ENCODE assay signal across 8 cellular contexts in the genomic region with DNA sequence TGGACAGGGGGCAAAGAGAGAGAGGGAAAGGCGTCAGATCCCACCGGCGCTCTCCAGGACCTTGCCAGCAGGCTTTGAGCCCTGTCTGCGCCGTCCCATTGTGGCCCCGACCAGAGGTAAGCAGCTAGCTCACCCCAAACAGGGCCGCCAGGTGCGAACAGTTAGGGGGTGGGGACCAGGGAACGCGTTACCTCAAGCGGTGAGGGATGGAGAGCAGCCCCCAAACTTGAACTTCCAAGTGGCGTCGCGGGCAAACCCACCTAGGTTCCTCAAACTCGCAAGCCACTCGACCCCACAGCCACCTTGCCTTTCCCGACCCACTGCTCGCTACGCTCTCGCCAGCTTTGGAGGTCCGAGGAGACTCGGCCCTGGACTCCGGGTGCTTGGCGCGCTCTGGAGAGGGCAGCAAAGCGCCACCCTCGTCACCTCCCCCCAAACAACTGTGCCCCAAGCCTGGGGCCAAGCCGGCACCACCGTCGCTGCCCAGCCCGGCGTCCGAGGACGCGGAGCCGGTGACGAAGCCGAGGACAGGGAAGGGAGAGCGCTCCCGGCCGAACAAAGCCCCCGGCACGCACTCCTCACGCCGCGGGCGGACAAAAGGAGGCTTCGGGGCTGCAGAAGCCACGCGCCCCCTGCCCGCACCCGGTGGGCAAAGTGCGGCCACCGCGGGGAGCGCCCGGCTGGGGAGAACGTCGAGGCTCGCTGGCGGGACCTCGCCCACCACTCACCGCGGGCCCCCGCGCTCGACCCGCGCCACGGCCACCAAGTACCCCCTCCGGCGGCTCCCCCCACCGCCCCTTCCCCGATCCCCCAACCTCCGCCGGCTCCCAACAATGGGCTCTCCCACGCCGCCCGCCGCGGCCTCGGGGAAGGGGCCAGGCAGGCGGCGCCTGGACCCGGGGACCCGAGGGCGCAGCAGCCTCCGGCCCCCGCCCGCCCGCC. TPM values are rescaled to one million over a fixed set of nuclear protein-coding genes. Genes with fewer than 3 reads are reported as not detected.
DNase-seq lines count a peak whose midpoint lies in the region; ATAC-seq, FAIRE-seq and TF ChIP-seq lines count a peak whose summit lies in the region.

No MANE protein-coding gene starts in this region.

- CTCF ChIA-PET in K562 (lab: Yijun Ruan, JAX; ENCODE audit: low intra/inter-chr PET ratio): interaction anchor here (0.5 to 5.0 kb wide), 3 partner anchors 83 to 335 kb away, joined by 3 to 34 read pairs (median 4); no protein-coding TSS in a partner anchor

- POLR2A ChIA-PET in K562 (lab: Yijun Ruan, JAX): interaction anchor here (0.5 to 2.9 kb wide), 6 partner anchors 8 to 77 kb away, joined by 3 to 21 read pairs (median 4); no protein-coding TSS in a partner anchor

- peak; percentile 21 to 32 for TF ChIP-seq RAD21 in K562 (CRISPR knock-in tag; conservative IDR thresholded peaks at IDR 0.05 in 1 of 2, IDR thresholded peaks at IDR 0.05 in 1 of 2)

- H4K20me1 ChIP-seq in K562 (replicated peaks; ENCODE audit: control insufficient read depth, insufficient read depth, low read length): peaks cover 26% of the 10 kb centered on the region

- H3K27me3 ChIP-seq in K562 (ENCODE audit: control insufficient read depth in 2 of 2, insufficient read depth in 2 of 2, low read length in 2 of 2) (no peaks in the 10 kb centered on the region), kidney epithelial cell (ENCODE audit: control insufficient read depth, insufficient read depth, low read length) (no peaks in the 10 kb centered on the region)

- H3K4me3 ChIP-seq in NB4 (ENCODE audit: low read depth, low read length) (peak overlapping the region; percentile 58), K562 (peak overlapping the region; percentile 73), kidney epithelial cell (ENCODE audit: low read depth, low read length) (peak overlapping the region; percentile 58)

- DNase-seq in DMS79 treated with DMSO at 0.1 percent for 48 hours (lab: John Stamatoyannopoulos, UW) (peak; percentile 23), DMS79 (lab: John Stamatoyannopoulos, UW) (no peak), NB4 (ENCODE audit: low read depth) (peak; percentile 64), K562 (ENCODE audit: extremely low read depth in 1 of 4, low spot score in 3 of 4) (peak in 3 of 4 experiments; percentile 54 to 64 (median 62)), kidney epithelial cell (ENCODE audit: low read depth) (no peak), NCI-H2171 (lab: John Stamatoyannopoulos, UW) (no peak), foreskin melanocyte (no peak)
- DNase-seq in stimulated activated naive CD8-positive, alpha-beta T cell treated with anti-CD3 and anti-CD28 coated beads, Interleukin-15, amount 100 ng/mL, for 72 hours: peak in 1 of 2 donors; percentile 38

- H3K4me1 ChIP-seq in K562 (replicated peaks in 1 of 2; ENCODE audit: control insufficient read depth in 2 of 2, insufficient read depth in 2 of 2, low read length in 2 of 2): peaks cover 51 to 69% of the 10 kb centered on the region in 2 experiments

- no peaks in the 10 kb centered on the region for H3K9me3 ChIP-seq in K562 (replicated peaks; ENCODE audit: control insufficient read depth, insufficient read depth, low read depth, low read length)

- ATAC-seq in K562: no peak
- no peak for ATAC-seq in stimulated activated naive CD8-positive, alpha-beta T cell treated with anti-CD3 and anti-CD28 coated beads, Interleukin-15, amount 100 ng/mL, for 72 hours

- TF ChIP-seq POLR2A in NB4 (IDR thresholded peaks at IDR 0.05; ENCODE audit: extremely low read depth, insufficient read length) (no peak), K562 (conservative IDR thresholded peaks at IDR 0.05) (no peak)

- H3K36me3 ChIP-seq in K562 (ENCODE audit: control insufficient read depth, insufficient read depth, low read length) (peaks cover 41% of the 10 kb centered on the region), kidney epithelial cell (ENCODE audit: control insufficient read depth, insufficient read depth, low read length) (no peaks in the 10 kb centered on the region)

- H3K27ac Mint-ChIP-seq in stimulated activated naive CD8-positive, alpha-beta T cell treated with anti-CD3 and anti-CD28 coated beads, Interleukin-15, amount 100 ng/mL, for 72 hours: no peak overlapping the region

- peak overlapping the region; percentile 50; the same call in 2 of the 3 replicates for H3K27ac ChIP-seq in K562 (ENCODE audit: extremely low read depth, low read depth, low read length)

- no TSS peak for BruUV-seq in K562 (replicated peaks; lab: Mats Ljungman, UMichigan)

- WGBS in K562 (ENCODE audit: insufficient coverage, low coverage, missing lambda C conversion rate): 2% methylated on average over 70 of the region's 91 CpGs

- no peaks in the 10 kb centered on the region for H3K9me1 ChIP-seq in K562 (ENCODE audit: control insufficient read depth, insufficient read depth, low read length)

- H3K27me3 Mint-ChIP-seq in stimulated activated naive CD8-positive, alpha-beta T cell treated with anti-CD3 and anti-CD28 coated beads, Interleukin-15, amount 100 ng/mL, for 72 hours: no peaks in the 10 kb centered on the region

- no peak for TF ChIP-seq CTCF in NB4 (IDR thresholded peaks at IDR 0.05; ENCODE audit: low read depth, low read length)
- peak in 1 of 3 experiments; percentile 8; a peak in 1 of 6 replicates for TF ChIP-seq CTCF in K562 (IDR thresholded peaks at IDR 0.05 in 2 of 3, conservative IDR thresholded peaks at IDR 0.05 in 1 of 3; ENCODE audit: insufficient read depth in 2 of 3, low read depth in 1 of 3, low read length in 3 of 3)
- no peak for TF ChIP-seq CTCF in kidney epithelial cell (IDR thresholded peaks at IDR 0.05; ENCODE audit: insufficient read depth, low read length, poor library complexity, severe bottlenecking)

- peaks cover 81% of the 10 kb centered on the region for H3K4me1 Mint-ChIP-seq in stimulated activated naive CD8-positive, alpha-beta T cell treated with anti-CD3 and anti-CD28 coated beads, Interleukin-15, amount 100 ng/mL, for 72 hours

- H3K4me3 Mint-ChIP-seq in stimulated activated naive CD8-positive, alpha-beta T cell treated with anti-CD3 and anti-CD28 coated beads, Interleukin-15, amount 100 ng/mL, for 72 hours: peak overlapping the region; percentile 85 to 87

- no peak for TF ChIP-seq EP300 in K562 (IDR thresholded peaks at IDR 0.05; ENCODE audit: low read length)

- H3K9me3 Mint-ChIP-seq in stimulated activated naive CD8-positive, alpha-beta T cell treated with anti-CD3 and anti-CD28 coated beads, Interleukin-15, amount 100 ng/mL, for 72 hours: no peaks in the 10 kb centered on the region

- no peak for FAIRE-seq in K562 (lab: Jason Lieb, UNC)

- peaks cover 55% of the 10 kb centered on the region for H3K79me2 ChIP-seq in K562 (ENCODE audit: control insufficient read depth, insufficient read depth, low read length)

- peak overlapping the region; percentile 56 to 91; a peak in 3 of 4 replicates for H3K9ac ChIP-seq in K562 (ENCODE audit: insufficient read depth in 1 of 2, low read depth in 2 of 2, low read length in 2 of 2)

- in situ Hi-C loops in K562 (cut with MboI): loop anchor here (5.0 kb wide), 2 partner anchors 82 to 83 kb away; no protein-coding TSS in a partner anchor

- H3K4me2 ChIP-seq in K562 (ENCODE audit: insufficient read depth, low read length): peak overlapping the region; percentile 83

- intact Hi-C loops in K562 (cut with micrococcal nuclease): no loop called here

- peak overlapping the region; percentile 29; the same call in 1 of the 2 replicates for H2AFZ ChIP-seq in K562 (ENCODE audit: low read depth, low read length)

TF ChIP-seq in K562, 482 proteins besides CTCF, POLR2A, EP300 and RAD21 (continues in another document):
- TF ChIP-seq ZNF75A (CRISPR knock-in tag; IDR thresholded peaks at IDR 0.05) (no peak), NFATC3 (IDR thresholded peaks at IDR 0.05) (no peak), SMARCB1 (IDR thresholded peaks at IDR 0.05; ENCODE audit: insufficient read length, low read depth) (no peak), MCM5 (IDR thresholded peaks at IDR 0.05; ENCODE audit: low read depth) (no peak), ZSCAN29 (IDR thresholded peaks at IDR 0.05) (no peak), HSF4 (CRISPR knock-in tag; IDR thresholded peaks at IDR 0.05; ENCODE audit: borderline replicate concordance) (no peak), ZNF717 (CRISPR knock-in tag; IDR thresholded peaks at IDR 0.05) (no peak), IRF2 (CRISPR knock-in tag; IDR thresholded peaks at IDR 0.05) (no peak)
- TF ChIP-seq, protein P1, sequence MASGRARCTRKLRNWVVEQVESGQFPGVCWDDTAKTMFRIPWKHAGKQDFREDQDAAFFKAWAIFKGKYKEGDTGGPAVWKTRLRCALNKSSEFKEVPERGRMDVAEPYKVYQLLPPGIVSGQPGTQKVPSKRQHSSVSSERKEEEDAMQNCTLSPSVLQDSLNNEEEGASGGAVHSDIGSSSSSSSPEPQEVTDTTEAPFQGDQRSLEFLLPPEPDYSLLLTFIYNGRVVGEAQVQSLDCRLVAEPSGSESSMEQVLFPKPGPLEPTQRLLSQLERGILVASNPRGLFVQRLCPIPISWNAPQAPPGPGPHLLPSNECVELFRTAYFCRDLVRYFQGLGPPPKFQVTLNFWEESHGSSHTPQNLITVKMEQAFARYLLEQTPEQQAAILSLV (tag; IDR thresholded peaks at IDR 0.05): no peak

RNA-seq across cellular contexts. Expression of a gene that starts 1.0 kb away (rescaled TPM):
- 55.7 and 82.4 TPM in 2 replicates for total RNA-seq in K562 (2011; cell fraction: chromatin; rRNA removed; ENCODE audit: low replicate concordance)
- total RNA-seq in K562 (2011; cell fraction: nucleolus; rRNA removed): 34.6 and 49.5 TPM in 2 replicates
- 48.8 and 81.9 TPM in 2 replicates for total RNA-seq in K562 (2011; cell fraction: nucleoplasm; rRNA removed)
- total RNA-seq in K562 (2014; rRNA removed) (23.8 and 36.9 TPM in 2 replicates), K562 (2014; rRNA removed; fragmentation: Illumina TruSeq; extraction: Trizol) (33.8 and 44.0 TPM in 2 replicates), K562 (2015; rRNA removed; fragmentation: Illumina TruSeq; extraction: Trizol) (39.8 and 45.1 TPM in 2 replicates), K562 (2021) (102 and 106 TPM in 2 replicates), kidney epithelial cell (19.7 and 20.9 TPM in 2 replicates)
- polyA plus RNA-seq in K562 (2011; rRNA removed) (17.6 and 43.9 TPM in 2 replicates), K562 (2014; fragmentation: Illumina TruSeq; extraction: Trizol) (107 and 108 TPM in 2 replicates), K562 (2014; fragmentation: Nextera tagmentation; extraction: Ambion mirVana) (1 to 10 TPM; 8.7 TPM), K562 (2014; rRNA removed) (51.4 and 68.8 TPM in 2 replicates)
- 18.4 and 40.7 TPM in 2 replicates for polyA plus RNA-seq in K562 (2011; cell fraction: cytosol; rRNA removed)
- 39.0 and 40.4 TPM in 2 replicates for polyA plus RNA-seq in K562 (2011; cell fraction: nucleus; rRNA removed)
- 79.9 and 107 TPM in 2 replicates for polyA plus RNA-seq in K562 (2012)
- polyA minus RNA-seq in K562 (2011; rRNA and poly(A)+ RNA removed): 13.2 and 17.4 TPM in 2 replicates
- polyA minus RNA-seq in K562 (2011; cell fraction: cytosol; rRNA and poly(A)+ RNA removed): 21.6 and 33.8 TPM in 2 replicates
- 9.7 and 14.1 TPM in 2 replicates for polyA minus RNA-seq in K562 (2011; cell fraction: nucleus; rRNA and poly(A)+ RNA removed)

Comparison
In these comparisons a context has a peak if more than half of its experiments do, and no peak if none do; other contexts are left out.
1. DNase-seq: peak in DMS79 treated with DMSO at 0.1 percent for 48 hours (single experiment), NB4 (single experiment) and K562 (3 of 4); none in DMS79 (single experiment), kidney epithelial cell (single experiment), NCI-H2171 (single experiment) and foreskin melanocyte (single experiment).
2. Peak in every context shown above with its lines, with median percentiles within 50 percentile points of each other: H3K4me3 ChIP-seq.